9 cellular contexts compared by ENCODE assay signal in genomic region chr2:237675326-237675725, GRCh38. TPM values are rescaled to one million over a fixed set of nuclear protein-coding genes. Genes with fewer than 3 reads are reported as not detected.
DNase-seq lines count a peak whose midpoint lies in the region; ATAC-seq and TF ChIP-seq lines count a peak whose summit lies in the region.
"Had no signal": no experiment of that assay in that cellular context is flagged by ENCODE, and none has a peak within 500 bp of the region (broad histone marks: within the 10 kb centered on the region; RNA-seq: fewer than 3 reads in every experiment).

No MANE protein-coding gene starts in this region.

- H3K36me3 Mint-ChIP-seq in endothelial cell (ENCODE audit: low read depth, unreplicated experiment) (peaks cover 6% of the 10 kb centered on the region), osteocyte (ENCODE audit: unreplicated experiment) (peaks cover 2% of the 10 kb centered on the region)

- H3K27me3 Mint-ChIP-seq in endothelial cell (ENCODE audit: unreplicated experiment) = peaks cover 11% of the 10 kb centered on the region
- no peaks in the 10 kb centered on the region for H3K27me3 Mint-ChIP-seq in osteocyte (ENCODE audit: unreplicated experiment)

- H3K36me3 ChIP-seq in DND-41 (ENCODE audit: insufficient read depth, low read length) (no peaks in the 10 kb centered on the region), Panc1 (ENCODE audit: control insufficient read depth, insufficient read depth, low read length) (no peaks in the 10 kb centered on the region)

- H3K27ac Mint-ChIP-seq in endothelial cell (ENCODE audit: unreplicated experiment) (peak overlapping the region; percentile 100), osteocyte (ENCODE audit: unreplicated experiment) (peak overlapping the region; percentile 97)

- no peak for ATAC-seq in DND-41 (ENCODE audit: insufficient read depth, low read depth)
- ATAC-seq in Panc1 = no peak
- ATAC-seq in GM19455 (IDR thresholded peaks at IDR 0.05; ENCODE audit: unreplicated experiment) = no peak
- ATAC-seq in HG02610 (IDR thresholded peaks at IDR 0.05; ENCODE audit: unreplicated experiment) = no peak

- in situ Hi-C loops in Panc1 (cut with HindIII; ENCODE audit: low pct_unique_long_range_greater_than_20kb, low sequenced_read_pairs) = no loop called here

- H3K4me2 ChIP-seq in DND-41 (ENCODE audit: insufficient read depth, low read length) = peak overlapping the region; percentile 90

- H3K4me1 Mint-ChIP-seq in endothelial cell (ENCODE audit: unreplicated experiment) (peaks cover 62% of the 10 kb centered on the region), osteocyte (ENCODE audit: unreplicated experiment) (peaks cover 45% of the 10 kb centered on the region)

- H3K4me1 ChIP-seq in DND-41 (ENCODE audit: insufficient read depth, low read length) (peaks cover 32% of the 10 kb centered on the region), Panc1 (ENCODE audit: control insufficient read depth, insufficient read depth, low read length) (peaks cover 28% of the 10 kb centered on the region)

- no peaks in the 10 kb centered on the region for H3K9me3 Mint-ChIP-seq in endothelial cell (ENCODE audit: unreplicated experiment)
- H3K9me3 Mint-ChIP-seq in osteocyte (ENCODE audit: unreplicated experiment) = no peaks in the 10 kb centered on the region

- no peaks in the 10 kb centered on the region for H4K20me1 ChIP-seq in DND-41 (ENCODE audit: insufficient read depth, low read length)

- no peak for DNase-seq in DND-41
- DNase-seq in Panc1 (ENCODE audit: low read depth, low spot score) = no peak
- DNase-seq in endothelial cell (ENCODE audit: low spot score) = no peak
- DNase-seq in osteocyte (ENCODE audit: extremely low spot score, unreplicated experiment) = no peak
- DNase-seq in NCI-H446 treated with DMSO at 0.1 percent for 48 hours (lab: John Stamatoyannopoulos, UW) = no peak
- no peak for DNase-seq in nucleus accumbens (lab: John Stamatoyannopoulos, UW)
- DNase-seq: cerebellar nuclear complex had no signal

- POLR2A ChIA-PET in Panc1 (lab: Charles Lee) = no interaction called here

- H3K9me3 ChIP-seq in DND-41 (ENCODE audit: insufficient read depth, low read length, severe bottlenecking) (no peaks in the 10 kb centered on the region), Panc1 (ENCODE audit: control insufficient read depth, insufficient read depth, low read depth, low read length) (no peaks in the 10 kb centered on the region)

- peak overlapping the region; percentile 60 for H3K9ac ChIP-seq in DND-41 (ENCODE audit: low read depth, low read length)

- H3K4me3 ChIP-seq in DND-41 (ENCODE audit: low read depth in 1 of 2, low read length in 2 of 2) (peak overlapping the region in 1 of 2 experiments; percentile 63; a peak in 2 of 4 replicates), Panc1 (ENCODE audit: low read depth in 2 of 2, low read length in 2 of 2) (peak overlapping the region in 1 of 2 experiments; percentile 44; a peak in 1 of 4 replicates)

- no TSS peak for BruUV-seq in Panc1 (replicated peaks; lab: Mats Ljungman, UMichigan)

- H3K27ac ChIP-seq in DND-41 (ENCODE audit: low read length) (peak overlapping the region; percentile 80), Panc1 (ENCODE audit: low read length) (peak overlapping the region; percentile 72)

- intact Hi-C loops in Panc1 (cut with micrococcal nuclease; ENCODE audit: unreplicated experiment) = no loop called here

- H2AFZ ChIP-seq in DND-41 (ENCODE audit: low read depth, low read length) = peak overlapping the region; percentile 92

- TF ChIP-seq CTCF in DND-41 (IDR thresholded peaks at IDR 0.05; ENCODE audit: borderline replicate concordance, extremely low read depth, low read length, poor library complexity, severe bottlenecking) = no peak
- no peak for TF ChIP-seq CTCF in Panc1 (IDR thresholded peaks at IDR 0.05)
- no peak for TF ChIP-seq CTCF in endothelial cell (IDR thresholded peaks at IDR 0.05; ENCODE audit: unreplicated experiment)
- TF ChIP-seq CTCF in osteocyte (IDR thresholded peaks at IDR 0.05) = no peak

- H3K4me3 Mint-ChIP-seq in endothelial cell (ENCODE audit: unreplicated experiment) = peak overlapping the region; percentile 76
- H3K4me3 Mint-ChIP-seq in osteocyte (ENCODE audit: unreplicated experiment) = peak overlapping the region; percentile 62

- no peaks in the 10 kb centered on the region for H3K79me2 ChIP-seq in DND-41 (ENCODE audit: insufficient read depth, low read length)

- CTCF ChIA-PET in Panc1 (lab: Charles Lee) = interaction anchor here (3.1 kb wide), 1 partner anchor 70 kb away, joined by 23 read pairs; no protein-coding TSS in a partner anchor

- no peaks in the 10 kb centered on the region for H3K27me3 ChIP-seq in DND-41 (ENCODE audit: insufficient read depth, low read length, poor library complexity)
- H3K27me3 ChIP-seq in Panc1 (ENCODE audit: control insufficient read depth, insufficient read depth, low read length) = no peaks in the 10 kb centered on the region

RNA-seq across cellular contexts. Expression of gene LRRFIP1, which starts 47.9 kb away (rescaled TPM):
- total RNA-seq in Panc1 (2021; ENCODE audit: unreplicated experiment) = 121 TPM
- 61.9 TPM for polyA plus RNA-seq in Panc1 (2012; ENCODE audit: insufficient read length)
- 105 TPM for total RNA-seq in endothelial cell (ENCODE audit: unreplicated experiment)
- total RNA-seq in osteocyte = 78.9 and 79.9 TPM in 2 replicates
